8 cellular contexts compared by ENCODE assay signal in genomic region chr16:19389246-19389645, GRCh38. TPM values are rescaled to one million over a fixed set of nuclear protein-coding genes. Genes with fewer than 3 reads are reported as not detected.
DNase-seq lines count a peak whose midpoint lies in the region; ATAC-seq, FAIRE-seq and TF ChIP-seq lines count a peak whose summit lies in the region.

No MANE protein-coding gene starts in this region.

- intact Hi-C loops in mucosa of descending colon (cut with DNase I, micrococcal nuclease): no loop called here

- H3K4me3 ChIP-seq in Karpas-422 (ENCODE audit: low read length) (no peak overlapping the region), brain microvascular endothelial cell (ENCODE audit: low read depth, low read length) (no peak overlapping the region), mucosa of descending colon (no peak overlapping the region)

- DNase-seq in DMS153 treated with DMSO at 0.1 percent for 48 hours (lab: John Stamatoyannopoulos, UW; ENCODE audit: unreplicated experiment): peak; percentile 79
- peak; percentile 88 for DNase-seq in Karpas-422
- no peak for DNase-seq in brain microvascular endothelial cell
- DNase-seq in mucosa of descending colon: peak; percentile 76 to 91 (median 83)
- no peak for DNase-seq in H54 (ENCODE audit: insufficient read length, low spot score)
- DNase-seq in Kasumi-1 (lab: John Stamatoyannopoulos, UW): no peak

- no peaks in the 10 kb centered on the region for H4K20me1 ChIP-seq in Karpas-422 (ENCODE audit: insufficient read depth, low read depth, low read length)

- H3K27me3 ChIP-seq in Karpas-422 (ENCODE audit: low read length) (no peaks in the 10 kb centered on the region), brain microvascular endothelial cell (replicated peaks) (no peaks in the 10 kb centered on the region)

- no peak for TF ChIP-seq POLR2A in H54 (IDR thresholded peaks at IDR 0.05; ENCODE audit: low read depth, low read length)

- H3K27ac ChIP-seq in Karpas-422 (ENCODE audit: low read length): no peak overlapping the region
- no peak overlapping the region for H3K27ac ChIP-seq in brain microvascular endothelial cell

- no peak overlapping the region for H3K9ac ChIP-seq in Karpas-422 (ENCODE audit: low read length)

- no peak for FAIRE-seq in H54 (lab: Jason Lieb, UNC)

- no peaks in the 10 kb centered on the region for H3K9me3 ChIP-seq in Karpas-422 (ENCODE audit: low read length)
- H3K9me3 ChIP-seq in mucosa of descending colon: no peaks in the 10 kb centered on the region

- no peak overlapping the region for H3K4me2 ChIP-seq in Karpas-422 (ENCODE audit: low read depth, low read length, poor library complexity, severe bottlenecking)

- no peaks in the 10 kb centered on the region for H3K79me2 ChIP-seq in Karpas-422 (ENCODE audit: low read length)

- TF ChIP-seq CTCF in brain microvascular endothelial cell (IDR thresholded peaks at IDR 0.05; ENCODE audit: low read depth, low read length, missing control alignments): peak; percentile 61
- peak; percentile 41 for TF ChIP-seq CTCF in mucosa of descending colon (IDR thresholded peaks at IDR 0.05)

- no peaks in the 10 kb centered on the region for H3K36me3 ChIP-seq in Karpas-422 (ENCODE audit: insufficient read depth, low read length)
- no peaks in the 10 kb centered on the region for H3K36me3 ChIP-seq in brain microvascular endothelial cell (replicated peaks)
- no peaks in the 10 kb centered on the region for H3K36me3 ChIP-seq in mucosa of descending colon (ENCODE audit: low read depth)

- peak; percentile 79 for ATAC-seq in SK-N-SH treated with all-trans-retinoic acid at 6 μM for 48 hours
- peak; percentile 81 for ATAC-seq in mucosa of descending colon
- no peak for ATAC-seq in GM21360 (IDR thresholded peaks at IDR 0.05; ENCODE audit: unreplicated experiment)

- no peaks in the 10 kb centered on the region for H3K4me1 ChIP-seq in Karpas-422 (ENCODE audit: low read length)
- H3K4me1 ChIP-seq in mucosa of descending colon (ENCODE audit: low read depth): peaks cover 7% of the 10 kb centered on the region

- in situ Hi-C loops in brain microvascular endothelial cell (cut with HindIII; ENCODE audit: low pct_ligation_motif_present, low sequenced_read_pairs): no loop called here

- no peak overlapping the region for H2AFZ ChIP-seq in Karpas-422 (ENCODE audit: low read length)

- H3K9me2 ChIP-seq in Karpas-422 (replicated peaks; ENCODE audit: insufficient read depth, low read length): no peaks in the 10 kb centered on the region

TF ChIP-seq in SK-N-SH treated with all-trans-retinoic acid at 6 μM for 48 hours, 23 proteins besides CTCF, POLR2A, EP300 and RAD21:
- no peak for TF ChIP-seq GLIS3 (CRISPR knock-in tag; IDR thresholded peaks at IDR 0.05)
- no peak for TF ChIP-seq ZFP30 (CRISPR knock-in tag; IDR thresholded peaks at IDR 0.05)
- no peak for TF ChIP-seq ARNTL (CRISPR knock-in tag; IDR thresholded peaks at IDR 0.05; ENCODE audit: borderline replicate concordance, low read depth)
- no peak for TF ChIP-seq BACH2 (CRISPR knock-in tag; IDR thresholded peaks at IDR 0.05; ENCODE audit: borderline replicate concordance)
- no peak for TF ChIP-seq ZFP3 (CRISPR knock-in tag; IDR thresholded peaks at IDR 0.05)
- TF ChIP-seq RARB (CRISPR knock-in tag; IDR thresholded peaks at IDR 0.05): no peak
- TF ChIP-seq POU6F1 (CRISPR knock-in tag; IDR thresholded peaks at IDR 0.05; ENCODE audit: borderline replicate concordance, low read depth): no peak

RNA-seq across cellular contexts. Expression of gene TMC5, which starts 28.4 kb away (rescaled TPM):
- not detected in 2 replicates for total RNA-seq in Karpas-422 (2014; rRNA removed; shearing (Covaris generic); ENCODE audit: low replicate concordance)
- 100 to 1,000 TPM in 2 of 3 donors, 10 to 100 TPM in 1; 73.4 to 147 (median 122) TPM for total RNA-seq in mucosa of descending colon

Comparison
In these comparisons a context has a peak if more than half of its experiments do, and no peak if none do; other contexts are left out.
1. DNase-seq: peak in DMS153 treated with DMSO at 0.1 percent for 48 hours (single experiment), Karpas-422 (single experiment) and mucosa of descending colon (3 of 3); none in brain microvascular endothelial cell (single experiment), H54 (single experiment) and Kasumi-1 (0 of 2).
2. RNA of gene TMC5, which starts 28.4 kb away (total RNA-seq): 73.4 to 147 TPM in mucosa of descending colon; not detected in Karpas-422; every median in the first group is over 10 times any median in the second.